Comparison of ENCODE assay signal across 27 cellular contexts in the genomic region with DNA sequence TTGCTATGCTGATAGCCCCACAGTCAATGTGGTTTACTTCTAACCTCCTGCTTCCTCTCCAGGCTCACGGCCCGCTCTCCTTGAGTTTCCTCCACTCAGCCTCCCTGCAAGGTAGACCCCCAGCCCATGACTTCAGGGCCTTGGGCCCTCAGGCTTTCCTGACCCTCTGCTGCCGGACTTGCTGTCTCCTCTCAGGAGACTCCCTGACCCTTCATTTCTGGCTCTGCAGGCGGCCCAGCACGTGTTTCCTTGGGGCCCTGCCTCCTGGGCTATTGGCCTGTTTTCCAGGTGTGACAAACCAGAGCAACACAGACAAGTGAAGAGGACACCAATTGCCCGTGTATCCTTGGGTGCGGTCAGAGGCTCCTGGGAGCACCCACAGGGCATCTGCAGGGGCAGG. TPM values are rescaled to one million over a fixed set of nuclear protein-coding genes. Genes with fewer than 3 reads are reported as not detected.
A peak's percentile ranks its signal among the peaks of the same experiment; 100 is the strongest.
DNase-seq lines count a peak whose midpoint lies in the region; ATAC-seq, FAIRE-seq and TF ChIP-seq lines count a peak whose summit lies in the region.
"Had no signal": no experiment of that assay in that cellular context is flagged by ENCODE, and none has a peak within 500 bp of the region (broad histone marks: within the 10 kb centered on the region; RNA-seq: fewer than 3 reads in every experiment).

No MANE protein-coding gene starts in this region.

- H3K9me3 ChIP-seq in BLaER1 treated with 17β-estradiol and CSF1 and Interleukin-3, amounts not matched to agents 10 nM and 100 nM (replicated peaks in 1 of 11), result no peaks in the 10 kb centered on the region
- H3K9me3 ChIP-seq in H9 (ENCODE audit: control insufficient read depth, low read depth, low read length) (no peaks in the 10 kb centered on the region), H1 (ENCODE audit: insufficient read depth in 2 of 2, low read depth in 1 of 2, low read length in 1 of 2) (no peaks in the 10 kb centered on the region), neural progenitor cell (ENCODE audit: low read depth) (no peaks in the 10 kb centered on the region)
- H3K9me3 ChIP-seq: colonic mucosa, heart right ventricle, neutrophil, prostate gland, thoracic aorta had no signal

- no peak overlapping the region for H3K4me3 ChIP-seq in BLaER1 treated with 17β-estradiol and CSF1 and Interleukin-3, amounts not matched to agents 10 nM and 100 nM
- H3K4me3 ChIP-seq in H1 (ENCODE audit: extremely low read depth in 1 of 4, insufficient read depth in 2 of 4, low read depth in 3 of 4, low read length in 4 of 4) (no peak overlapping the region), neural progenitor cell (no peak overlapping the region)
- H3K4me3 ChIP-seq: colonic mucosa, heart right ventricle, prostate gland, thoracic aorta had no signal

- no CpG with 5 or more reads among the region's 7 CpGs for WGBS in H9 (ENCODE audit: extremely low coverage, insufficient read length, low lambda C conversion rate)
- WGBS in H1 (ENCODE audit: extremely low coverage in 1 of 2, insufficient coverage in 1 of 2, insufficient read length in 1 of 2, insufficient replicate concordance in 2 of 2, low coverage in 1 of 2, low lambda C conversion rate in 2 of 2, missing lambda C conversion rate in 1 of 2), 2 experiments, result 82% methylated on average over 7 of the region's 7 CpGs; no CpG with 5 or more reads in 1 of the 2 experiments

- H3K4ac ChIP-seq in H9 (ENCODE audit: low read depth, low read length), result no peak overlapping the region
- H3K4ac ChIP-seq in H1 (replicated peaks; ENCODE audit: insufficient read length, low read depth, low read length), result no peak overlapping the region

- POLR2A ChIA-PET in H1 (lab: Charles Lee; ENCODE audit: partially characterized antibody), result no interaction called here

- DNase-seq in H9 (no peak), H1 (ENCODE audit: low read depth in 1 of 2, low spot score in 2 of 2) (peak in 1 of 2 experiments; percentile 52), neural progenitor cell (ENCODE audit: low spot score) (no peak), HuH-7 (ENCODE audit: low spot score) (no peak)
- DNase-seq in activated CD4-positive, alpha-beta T cell treated with anti-CD3 and anti-CD28 coated beads for 1 hour, result no peak
- DNase-seq: activated naive CD4-positive, alpha-beta T cell treated with Interleukin-2 at 50 U/mL for 16 hours; anterior cingulate cortex; colonic mucosa; DMS79 treated with DMSO at 0.1 percent for 48 hours; effector memory CD8-positive, alpha-beta T cell; foreskin fibroblast; heart right ventricle; Karpas-422; NCI-H1694 treated with DMSO at 0.1 percent for 48 hours; NCI-H524 treated with DMSO at 0.1 percent for 48 hours; SIG-M5; stimulated activated CD4-positive, alpha-beta T cell treated with anti-CD3 and anti-CD28 coated beads, Interleukin-4, amount 100 ng/mL, for 4 hours; stimulated activated naive B cell treated with anti-CD40 and anti-IgM and Interleukin-4, amounts not matched to agents 10 μg/mL and 1 μg/mL and 100 μg/mL, for 72 hours had no signal

- no peaks in the 10 kb centered on the region for H3K27me3 ChIP-seq in BLaER1 treated with 17β-estradiol and CSF1 and Interleukin-3, amounts not matched to agents 10 nM and 100 nM
- H3K27me3 ChIP-seq in H9 (ENCODE audit: insufficient read depth, low read length), result no peaks in the 10 kb centered on the region
- no peaks in the 10 kb centered on the region; a peak in 1 of 7 replicates for H3K27me3 ChIP-seq in H1 (replicated peaks in 1 of 4; ENCODE audit: control insufficient read depth in 3 of 4, extremely low read depth in 1 of 4, insufficient read depth in 3 of 4, low read length in 3 of 4)
- H3K27me3 ChIP-seq in neural progenitor cell, result no peaks in the 10 kb centered on the region
- H3K27me3 ChIP-seq: colonic mucosa, heart right ventricle, neutrophil had no signal

- H2AK5ac ChIP-seq in H9 (ENCODE audit: insufficient read length, low read length), result no peak overlapping the region
- H2AK5ac ChIP-seq in H1 (ENCODE audit: low read depth, low read length), result no peak overlapping the region

- H3K14ac ChIP-seq in H9 (ENCODE audit: insufficient read depth, low read length) (0 out of 2 replicates have a peak overlapping the region, but pooled peaks have one; percentile 31), H1 (ENCODE audit: insufficient read length) (no peak overlapping the region)

- H2BK12ac ChIP-seq in H9 (ENCODE audit: insufficient read length, low read depth, low read length) (no peak overlapping the region), H1 (ENCODE audit: low read depth, low read length) (no peak overlapping the region)

- no peak for TF ChIP-seq RAD21 in H1 (IDR thresholded peaks at IDR 0.05 in 1 of 2, conservative IDR thresholded peaks at IDR 0.05 in 1 of 2; ENCODE audit: low read depth in 2 of 2, low read length in 2 of 2)

- H2BK5ac ChIP-seq in H9 (ENCODE audit: insufficient read length, low read length), result no peak overlapping the region
- 0 out of 2 replicates have a peak overlapping the region, but pooled peaks have one; percentile 8 for H2BK5ac ChIP-seq in H1 (ENCODE audit: low read depth, low read length)

- H3T11ph ChIP-seq in H9 (ENCODE audit: low read length), result no peak overlapping the region

- no peak overlapping the region for H3K56ac ChIP-seq in H9 (ENCODE audit: insufficient read length, low read depth, low read length)
- H3K56ac ChIP-seq in H1 (replicated peaks; ENCODE audit: insufficient read length, low read depth, low read length), result no peak overlapping the region

- H2AFZ ChIP-seq in H9 (ENCODE audit: low read length) (no peak overlapping the region), H1 (ENCODE audit: low read length) (peak overlapping the region; percentile 25; the same call in 1 of the 2 replicates), neural progenitor cell (replicated peaks) (peak overlapping the region; percentile 31)

- CTCF ChIA-PET in H1 (lab: Charles Lee; ENCODE audit: partially characterized antibody), result interaction anchor here (3.5 kb wide), 1 partner anchor 17 kb away, joined by 18 read pairs; no protein-coding TSS in a partner anchor

- no peaks in the 10 kb centered on the region for H3K36me3 Mint-ChIP-seq in H9 (ENCODE audit: insufficient read depth in 1 of 3, low read depth in 3 of 3)
- no peaks in the 10 kb centered on the region for H3K36me3 Mint-ChIP-seq in neural progenitor cell
- H3K36me3 Mint-ChIP-seq: stimulated activated naive B cell treated with anti-CD40 and anti-IgM and Interleukin-4, amounts not matched to agents 10 μg/mL and 1 μg/mL and 100 μg/mL, for 72 hours had no signal

- TF ChIP-seq CTCF in H9 (conservative IDR thresholded peaks at IDR 0.05) (no peak), H1 (IDR thresholded peaks at IDR 0.05; ENCODE audit: control extremely low read depth in 1 of 3, insufficient read depth in 1 of 3, low read depth in 1 of 3, low read length in 3 of 3) (no peak), neural progenitor cell (IDR thresholded peaks at IDR 0.05) (no peak)

- no peaks in the 10 kb centered on the region for H3K36me3 ChIP-seq in BLaER1 treated with 17β-estradiol and CSF1 and Interleukin-3, amounts not matched to agents 10 nM and 100 nM
- H3K36me3 ChIP-seq in H1 (ENCODE audit: control insufficient read depth in 2 of 4, insufficient read depth in 4 of 4, low read length in 3 of 4) (no peaks in the 10 kb centered on the region; a peak in 1 of 8 replicates), neural progenitor cell (no peaks in the 10 kb centered on the region)
- H3K36me3 ChIP-seq: colonic mucosa, heart right ventricle, neutrophil, prostate gland, thoracic aorta had no signal

- TF ChIP-seq EP300 in H1 (IDR thresholded peaks at IDR 0.05; ENCODE audit: borderline replicate concordance in 1 of 2, low read depth in 2 of 2, low read length in 2 of 2), result no peak

- no peaks in the 10 kb centered on the region; a peak in 1 of 5 replicates for H3K9me3 Mint-ChIP-seq in H9
- H3K9me3 Mint-ChIP-seq in neural progenitor cell, result no peaks in the 10 kb centered on the region
- H3K9me3 Mint-ChIP-seq: effector memory CD8-positive, alpha-beta T cell; stimulated activated naive B cell treated with anti-CD40 and anti-IgM and Interleukin-4, amounts not matched to agents 10 μg/mL and 1 μg/mL and 100 μg/mL, for 72 hours had no signal

- no peaks in the 10 kb centered on the region for H4K20me1 ChIP-seq in BLaER1 treated with 17β-estradiol and CSF1 and Interleukin-3, amounts not matched to agents 10 nM and 100 nM
- H4K20me1 ChIP-seq in H9 (ENCODE audit: control insufficient read depth, insufficient read depth, insufficient read length) (no peaks in the 10 kb centered on the region), H1 (replicated peaks in 1 of 2; ENCODE audit: control insufficient read depth in 1 of 2, insufficient read depth in 2 of 2, low read length in 2 of 2) (peaks cover 0 to 2% of the 10 kb centered on the region in 2 experiments), neural progenitor cell (ENCODE audit: low read depth) (no peaks in the 10 kb centered on the region)

- peak overlapping the region in 2 of 11 experiments; percentile 7 to 29; a peak in 1 of 22 replicates for H3K27ac ChIP-seq in BLaER1 treated with 17β-estradiol and CSF1 and Interleukin-3, amounts not matched to agents 10 nM and 100 nM
- H3K27ac ChIP-seq in H9 (ENCODE audit: insufficient read length, low read depth, low read length) (no peak overlapping the region), H1 (ENCODE audit: low read depth, low read length) (no peak overlapping the region), neural progenitor cell (no peak overlapping the region)
- H3K27ac ChIP-seq: C4-2B, colonic mucosa, heart right ventricle, neutrophil, prostate gland, thoracic aorta had no signal

- TF ChIP-seq POLR2A in H1 (IDR thresholded peaks at IDR 0.05; ENCODE audit: control extremely low read depth in 1 of 2, low read depth in 2 of 2, low read length in 2 of 2), result no peak

- H3K79me1 ChIP-seq in H9 (ENCODE audit: insufficient read depth, low read depth, low read length, poor library complexity, severe bottlenecking) (no peaks in the 10 kb centered on the region), H1 (ENCODE audit: low read depth, low read length) (no peaks in the 10 kb centered on the region; the same call in 1 of the 2 replicates)

- H4K5ac ChIP-seq in H9 (ENCODE audit: insufficient read length, low read depth, low read length) (no peak overlapping the region), H1 (ENCODE audit: insufficient read length, low read depth, low read length) (no peak overlapping the region)

- H3K27me3 Mint-ChIP-seq in H9 (ENCODE audit: low read depth) (no peaks in the 10 kb centered on the region; the same call in 1 of the 2 replicates), neural progenitor cell (ENCODE audit: insufficient read depth, low read depth) (peaks cover 7% of the 10 kb centered on the region)
- H3K27me3 Mint-ChIP-seq: effector memory CD8-positive, alpha-beta T cell; stimulated activated naive B cell treated with anti-CD40 and anti-IgM and Interleukin-4, amounts not matched to agents 10 μg/mL and 1 μg/mL and 100 μg/mL, for 72 hours had no signal

- no peaks in the 10 kb centered on the region for H3K23me2 ChIP-seq in H9 (ENCODE audit: insufficient read length, low read depth, low read length, poor library complexity, severe bottlenecking)
- peaks cover 3% of the 10 kb centered on the region for H3K23me2 ChIP-seq in H1 (ENCODE audit: low read depth, low read length)

- no peak for ATAC-seq in GM18873 (IDR thresholded peaks at IDR 0.05; ENCODE audit: low FRiP score, unreplicated experiment)
- ATAC-seq: effector memory CD8-positive, alpha-beta T cell; esophagus mucosa; heart right ventricle; sciatic nerve; stimulated activated naive B cell treated with anti-CD40 and anti-IgM and Interleukin-4, amounts not matched to agents 10 μg/mL and 1 μg/mL and 100 μg/mL, for 72 hours had no signal

- H2BK20ac ChIP-seq in H9 (ENCODE audit: low read depth, low read length, poor library complexity, severe bottlenecking) (no peak overlapping the region), H1 (ENCODE audit: low read length) (no peak overlapping the region)

- H2BK15ac ChIP-seq in H9 (ENCODE audit: low read depth, low read length), result no peak overlapping the region
- H2BK15ac ChIP-seq in H1 (ENCODE audit: low read length), result no peak overlapping the region

- peaks cover 29 to 35% of the 10 kb centered on the region in 2 experiments for H3K4me1 Mint-ChIP-seq in H9
- H3K4me1 Mint-ChIP-seq in neural progenitor cell, result peaks cover 38% of the 10 kb centered on the region

- no peak overlapping the region; a peak in 1 of 5 replicates for H3K4me3 Mint-ChIP-seq in H9
- H3K4me3 Mint-ChIP-seq in neural progenitor cell, result no peak overlapping the region
- H3K4me3 Mint-ChIP-seq: effector memory CD8-positive, alpha-beta T cell; stimulated activated naive B cell treated with anti-CD40 and anti-IgM and Interleukin-4, amounts not matched to agents 10 μg/mL and 1 μg/mL and 100 μg/mL, for 72 hours had no signal

- H3K4me1 ChIP-seq in BLaER1 treated with 17β-estradiol and CSF1 and Interleukin-3, amounts not matched to agents 10 nM and 100 nM, result peaks cover 60 to 89% (median 80%) of the 10 kb centered on the region in 10 experiments
- H3K4me1 ChIP-seq in H9 (ENCODE audit: insufficient read depth, low read length) (peaks cover 4% of the 10 kb centered on the region; the same call in 1 of the 2 replicates), H1 (replicated peaks in 1 of 4; ENCODE audit: control insufficient read depth in 3 of 4, insufficient read depth in 4 of 4, low read length in 3 of 4) (peaks cover 3 to 16% (median 8%) of the 10 kb centered on the region in 4 experiments), neural progenitor cell (peaks cover 17% of the 10 kb centered on the region)
- H3K4me1 ChIP-seq: colonic mucosa had no signal

- H3K23ac ChIP-seq in H9 (ENCODE audit: insufficient read length, low read depth, low read length) (no peak overlapping the region), H1 (ENCODE audit: insufficient read length) (no peak overlapping the region)

- H3K9ac ChIP-seq in BLaER1 treated with 17β-estradiol and CSF1 and Interleukin-3, amounts not matched to agents 10 nM and 100 nM, result no peak overlapping the region
- H3K9ac ChIP-seq in H9 (ENCODE audit: extremely low read depth, insufficient read length, low read length) (no peak overlapping the region), H1 (replicated peaks in 1 of 4; ENCODE audit: extremely low read depth in 1 of 4, low read depth in 3 of 4, low read length in 3 of 4) (no peak overlapping the region), neural progenitor cell (no peak overlapping the region)

- H3K79me2 ChIP-seq in H9 (ENCODE audit: insufficient read depth, low read length) (no peaks in the 10 kb centered on the region), H1 (ENCODE audit: control insufficient read depth in 1 of 2, insufficient read depth in 2 of 2, low read length in 2 of 2) (no peaks in the 10 kb centered on the region), neural progenitor cell (ENCODE audit: low read depth) (no peaks in the 10 kb centered on the region)

- peak overlapping the region; percentile 50 to 77 (median 64) for H3K4me2 ChIP-seq in BLaER1 treated with 17β-estradiol and CSF1 and Interleukin-3, amounts not matched to agents 10 nM and 100 nM
- H3K4me2 ChIP-seq in H9 (ENCODE audit: insufficient read depth, insufficient read length, low read length) (no peak overlapping the region), H1 (ENCODE audit: insufficient read depth in 1 of 2, low read depth in 2 of 2, low read length in 2 of 2) (no peak overlapping the region), neural progenitor cell (no peak overlapping the region)

- no peaks in the 10 kb centered on the region for H3F3A ChIP-seq in neural progenitor cell (ENCODE audit: low read depth)

- no peak overlapping the region for H3K18ac ChIP-seq in H9 (ENCODE audit: insufficient read length, low read depth, low read length)
- H3K18ac ChIP-seq in H1 (ENCODE audit: extremely low read depth, low read length), result 0 out of 2 replicates have a peak overlapping the region, but pooled peaks have one; percentile 34

- no peak overlapping the region for H2BK120ac ChIP-seq in H9 (ENCODE audit: low read depth, low read length, poor library complexity, severe bottlenecking)
- no peak overlapping the region for H2BK120ac ChIP-seq in H1 (replicated peaks; ENCODE audit: low read depth, low read length)

- H4K8ac ChIP-seq in H9 (replicated peaks; ENCODE audit: insufficient read length, low read depth, low read length) (no peak overlapping the region), H1 (ENCODE audit: extremely low read depth, insufficient read depth, low read length) (0 out of 2 replicates have a peak overlapping the region, but pooled peaks have one; percentile 66)

- H4K91ac ChIP-seq in H9 (ENCODE audit: insufficient read length, low read depth, low read length), result no peak overlapping the region
- peak overlapping the region; percentile 61 for H4K91ac ChIP-seq in H1 (replicated peaks; ENCODE audit: insufficient read length, low read length)

- peak overlapping the region; percentile 68 to 88 (median 77); a peak in 6 of 7 replicates for H3K27ac Mint-ChIP-seq in H9
- H3K27ac Mint-ChIP-seq in neural progenitor cell, result peak overlapping the region; percentile 46
- H3K27ac Mint-ChIP-seq: stimulated activated naive B cell treated with anti-CD40 and anti-IgM and Interleukin-4, amounts not matched to agents 10 μg/mL and 1 μg/mL and 100 μg/mL, for 72 hours had no signal

- FAIRE-seq in H1 (lab: Jason Lieb, UNC), result no peak
- FAIRE-seq: bronchial epithelial cell had no signal

RNA-seq across cellular contexts. Expression of a gene that starts 54.6 kb away (rescaled TPM):
- total RNA-seq in H9 (2021) (38.4 and 39.1 TPM in 2 replicates), neural progenitor cell (ENCODE audit: low replicate concordance) (26.4 and 31.6 TPM in 2 replicates)
- total RNA-seq in H1 (2021; fragmentation: NEBNext Ultra II Directional; extraction: Animal tissue kit (Norgen Biotek cat#: 25700)), result 24.4 and 25.9 TPM in 2 replicates
- polyA plus RNA-seq in H1 (2011; rRNA removed), result 49.7 and 59.5 TPM in 2 replicates
- polyA plus RNA-seq in H1 (2011; cell fraction: cytosol; rRNA removed), result 41.5 TPM
- 100 TPM for polyA plus RNA-seq in H1 (2011; cell fraction: nucleus; rRNA removed)
- 29.4 to 34.3 TPM (median 31.5 TPM) in 4 replicates for polyA plus RNA-seq in H1 (2012, experiment 1 of 2)
- 38.2 TPM for polyA plus RNA-seq in H1 (2012, experiment 2 of 2)
- 18.4 TPM for polyA plus RNA-seq in H1 (2013, experiment 1 of 2)
- polyA plus RNA-seq in H1 (2013, experiment 2 of 2), result 18.3 TPM
- 54.4 and 66.5 TPM in 2 replicates for polyA minus RNA-seq in H1 (2011; rRNA and poly(A)+ RNA removed)
- 24.7 TPM for polyA minus RNA-seq in H1 (2011; cell fraction: cytosol; rRNA and poly(A)+ RNA removed)
- polyA minus RNA-seq in H1 (2011; cell fraction: nucleus; rRNA and poly(A)+ RNA removed), result 105 TPM

RNA-seq across cellular contexts. Expression of a gene that starts 57.8 kb away (rescaled TPM):
- 251 and 255 TPM in 2 replicates for total RNA-seq in H9 (2021)
- 213 and 238 TPM in 2 replicates for total RNA-seq in H1 (2021; fragmentation: NEBNext Ultra II Directional; extraction: Animal tissue kit (Norgen Biotek cat#: 25700))
- 92.9 and 180 TPM in 2 replicates for polyA plus RNA-seq in H1 (2011; rRNA removed)
- polyA plus RNA-seq in H1 (2011; cell fraction: cytosol; rRNA removed), result 183 TPM
- polyA plus RNA-seq in H1 (2011; cell fraction: nucleus; rRNA removed), result 59.5 TPM
- 210 to 233 TPM (median 218 TPM) in 4 replicates for polyA plus RNA-seq in H1 (2012, experiment 1 of 2)
- polyA plus RNA-seq in H1 (2012, experiment 2 of 2), result 151 TPM
- 292 TPM for polyA plus RNA-seq in H1 (2013, experiment 1 of 2)
- 312 TPM for polyA plus RNA-seq in H1 (2013, experiment 2 of 2)
- 79.4 and 149 TPM in 2 replicates for polyA minus RNA-seq in H1 (2011; rRNA and poly(A)+ RNA removed)
- polyA minus RNA-seq in H1 (2011; cell fraction: cytosol; rRNA and poly(A)+ RNA removed), result 56.1 TPM
- polyA minus RNA-seq in H1 (2011; cell fraction: nucleus; rRNA and poly(A)+ RNA removed), result 61.1 TPM
- total RNA-seq in neural progenitor cell (ENCODE audit: low replicate concordance), result 241 and 344 TPM in 2 replicates

Comparison
In these comparisons a context has a peak if more than half of its experiments do, and no peak if none do; other contexts are left out.
1. H3K4me2 ChIP-seq: peak in BLaER1 treated with 17β-estradiol and CSF1 and Interleukin-3, amounts not matched to agents 10 nM and 100 nM (11 of 11); none in H9 (single experiment), H1 (0 of 2) and neural progenitor cell (single experiment).